8 cellular contexts compared by ENCODE assay signal in genomic region chr19:41297628-41298326, GRCh38. TPM values are rescaled to one million over a fixed set of nuclear protein-coding genes. Genes with fewer than 3 reads are reported as not detected.
DNase-seq lines count a peak whose midpoint lies in the region; ATAC-seq, FAIRE-seq and TF ChIP-seq lines count a peak whose summit lies in the region.

No MANE protein-coding gene starts in this region.

- H3K4me1 ChIP-seq in HUES48 (ENCODE audit: control insufficient read depth, insufficient read depth, low read length), result no peaks in the 10 kb centered on the region
- H3K4me1 ChIP-seq in skeletal muscle tissue (ENCODE audit: control insufficient read depth in 3 of 3, insufficient read depth in 3 of 3, low read length in 3 of 3), result peaks cover 46 to 49% (median 46%) of the 10 kb centered on the region in 3 donors

- H3K4me3 Mint-ChIP-seq in endothelial cell (ENCODE audit: unreplicated experiment), result peak overlapping the region; percentile 9

- H3K9ac ChIP-seq in HUES48 (ENCODE audit: low read depth, low read length) (no peak overlapping the region), skeletal muscle tissue (ENCODE audit: low read depth in 1 of 3, low read length in 3 of 3) (peak overlapping the region; percentile 1 to 59 (median 41))

- peak overlapping the region; percentile 50 for H3K27ac ChIP-seq in HUES48 (ENCODE audit: low read depth, low read length)
- peak overlapping the region; percentile 87 for H3K27ac ChIP-seq in skeletal muscle tissue (ENCODE audit: low read depth, low read length)

- H3K4me1 Mint-ChIP-seq in endothelial cell (ENCODE audit: unreplicated experiment), result peaks cover 42% of the 10 kb centered on the region

- no peaks in the 10 kb centered on the region for H3K27me3 Mint-ChIP-seq in endothelial cell (ENCODE audit: unreplicated experiment)

- peak; percentile 11 for DNase-seq in EH (ENCODE audit: low read depth)
- no peak for DNase-seq in endothelial cell (ENCODE audit: low spot score)
- DNase-seq in MG63, result no peak
- DNase-seq in SKM-1 treated with dmso at 0.1 percent for 144 hours (lab: John Stamatoyannopoulos, UW; ENCODE audit: unreplicated experiment), result no peak
- no peak for DNase-seq in frontal cortex (ENCODE audit: low spot score in 2 of 2)

- peak; percentile 74 for ATAC-seq in GM19467 (IDR thresholded peaks at IDR 0.05; ENCODE audit: unreplicated experiment)

- H3K36me3 ChIP-seq in HUES48 (ENCODE audit: control insufficient read depth, insufficient read depth, low read length), result peaks cover 100% of the 10 kb centered on the region
- peaks cover 49 to 69% (median 65%) of the 10 kb centered on the region in 3 donors for H3K36me3 ChIP-seq in skeletal muscle tissue (ENCODE audit: control insufficient read depth in 3 of 3, insufficient read depth in 3 of 3, low read length in 3 of 3)
- peaks cover 99% of the 10 kb centered on the region for H3K36me3 ChIP-seq in MG63

- H3K9me3 ChIP-seq in HUES48 (ENCODE audit: control insufficient read depth, insufficient read depth, low read length) (no peaks in the 10 kb centered on the region), skeletal muscle tissue (ENCODE audit: control insufficient read depth in 3 of 3, low read length in 3 of 3) (no peaks in the 10 kb centered on the region), MG63 (no peaks in the 10 kb centered on the region)

- H3K4me3 ChIP-seq in HUES48 (ENCODE audit: low read depth, low read length) (no peak overlapping the region), skeletal muscle tissue (ENCODE audit: low read length in 3 of 3) (peak overlapping the region in 2 of 3 donors; percentile 8 to 10), MG63 (no peak overlapping the region)

- no peak for TF ChIP-seq CTCF in endothelial cell (IDR thresholded peaks at IDR 0.05; ENCODE audit: unreplicated experiment)

- FAIRE-seq in frontal cortex (lab: Jason Lieb, UNC), result no peak

- H3K27ac Mint-ChIP-seq in endothelial cell (ENCODE audit: unreplicated experiment), result peak overlapping the region; percentile 98

- H3K9me3 Mint-ChIP-seq in endothelial cell (ENCODE audit: unreplicated experiment), result no peaks in the 10 kb centered on the region

- no peaks in the 10 kb centered on the region for H3K27me3 ChIP-seq in HUES48 (ENCODE audit: control insufficient read depth, insufficient read depth, low read length)
- H3K27me3 ChIP-seq in skeletal muscle tissue (ENCODE audit: control insufficient read depth in 3 of 3, insufficient read depth in 3 of 3, low read length in 3 of 3), result no peaks in the 10 kb centered on the region
- H3K27me3 ChIP-seq in MG63, result no peaks in the 10 kb centered on the region

- H3K36me3 Mint-ChIP-seq in endothelial cell (ENCODE audit: low read depth, unreplicated experiment), result peaks cover 83% of the 10 kb centered on the region

RNA-seq across cellular contexts. Expression of gene CCDC97, which starts 12.2 kb away (rescaled TPM):
- total RNA-seq in endothelial cell (ENCODE audit: unreplicated experiment) (28.6 TPM), skeletal muscle tissue (8.9 TPM), frontal cortex (4.1 TPM)
- total RNA-seq in MG63 (2014; rRNA removed; shearing (Covaris generic); ENCODE audit: low replicate concordance), result 2.8 and 22.3 TPM in 2 replicates

RNA-seq across cellular contexts. Expression of gene HNRNPUL1, which starts 33.6 kb away (rescaled TPM):
- total RNA-seq in endothelial cell (ENCODE audit: unreplicated experiment) (259 TPM), skeletal muscle tissue (68.4 TPM), frontal cortex (51.8 TPM)
- 149 and 151 TPM in 2 replicates for total RNA-seq in MG63 (2014; rRNA removed; shearing (Covaris generic); ENCODE audit: low replicate concordance)

RNA-seq across cellular contexts. Expression of gene TGFB1, which starts 55.9 kb away (rescaled TPM):
- total RNA-seq in endothelial cell (ENCODE audit: unreplicated experiment), result 193 TPM
- 3.1 TPM for total RNA-seq in skeletal muscle tissue
- 5.6 and 8.6 TPM in 2 replicates for total RNA-seq in MG63 (2014; rRNA removed; shearing (Covaris generic); ENCODE audit: low replicate concordance)
- 0.41 TPM for total RNA-seq in frontal cortex

Comparison
In these comparisons a context has a peak if more than half of its experiments do, and no peak if none do; other contexts are left out.
1. H3K4me3 ChIP-seq: peak in skeletal muscle tissue (2 of 3); none in HUES48 (single experiment) and MG63 (single experiment).
2. RNA of gene TGFB1, which starts 55.9 kb away (total RNA-seq): 193 TPM in endothelial cell (single experiment); 5.6 to 8.6 TPM in MG63, 3.1 TPM in skeletal muscle tissue (single experiment) and 0.41 TPM in frontal cortex (single experiment); every median in the first group is over 10 times any median in the second.